Comparison of ENCODE assay signal across 10 cellular contexts in the genomic region with DNA sequence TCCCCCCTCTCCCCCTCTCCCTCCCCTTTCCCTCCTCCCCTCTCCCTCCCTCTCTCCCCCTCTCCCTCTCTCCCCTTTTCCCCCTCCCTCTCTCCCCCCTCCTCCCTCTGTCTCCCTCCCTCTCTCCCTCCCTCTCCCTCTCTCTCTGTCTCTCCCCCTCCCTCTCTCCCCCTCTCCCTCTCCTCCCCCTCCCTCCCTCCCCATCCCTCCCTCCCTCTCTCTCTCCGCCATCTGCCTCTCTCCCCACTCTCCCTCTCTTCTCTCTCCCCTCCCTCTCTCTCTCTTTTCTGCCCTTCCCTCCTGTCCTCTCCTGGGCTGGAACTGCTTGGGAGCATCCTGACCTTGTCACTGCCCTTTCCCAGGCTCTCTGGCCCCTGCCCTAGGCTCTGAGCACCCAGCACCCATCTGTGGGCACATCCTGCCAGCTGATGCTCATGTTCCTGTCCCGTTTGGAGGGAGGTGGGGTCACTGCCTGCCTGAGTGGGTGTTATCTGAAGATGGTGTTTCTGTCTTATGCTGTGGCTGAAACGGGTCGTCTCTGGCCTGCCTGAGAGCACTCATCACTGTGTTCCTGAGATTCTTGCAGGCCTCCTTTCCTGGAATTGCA. TPM values are rescaled to one million over a fixed set of nuclear protein-coding genes. Genes with fewer than 3 reads are reported as not detected.
DNase-seq lines count a peak whose midpoint lies in the region; ATAC-seq and TF ChIP-seq lines count a peak whose summit lies in the region.
"Had no signal": no experiment of that assay in that cellular context is flagged by ENCODE, and none has a peak within 500 bp of the region (broad histone marks: within the 10 kb centered on the region; RNA-seq: fewer than 3 reads in every experiment).

No MANE protein-coding gene starts in this region.

- H3K4me3 Mint-ChIP-seq in activated CD4-positive, alpha-beta memory T cell treated with anti-CD3 and anti-CD28 coated beads for 36 hours: no peak overlapping the region
- no peak overlapping the region for H3K4me3 Mint-ChIP-seq in activated CD4-positive, alpha-beta memory T cell treated with anti-CD3 and anti-CD28 coated beads, Interleukin-2, amount 10 ng/mL, durations not matched to agents 7 days and 5 days
- peak overlapping the region; percentile 15 for H3K4me3 Mint-ChIP-seq in activated B cell treated with CpG ODN at 0.5 μM for 24 hours
- peak overlapping the region in 1 of 2 donors; percentile 69 for H3K4me3 Mint-ChIP-seq in stimulated activated naive B cell treated with anti-CD40 and anti-IgM and Interleukin-4, amounts not matched to agents 10 μg/mL and 1 μg/mL and 100 μg/mL, for 72 hours

- CTCF ChIA-PET in activated CD4-positive, alpha-beta memory T cell treated with anti-CD3 and anti-CD28 coated beads for 36 hours (lab: Charles Lee): interaction anchor here (1.4 to 2.9 kb wide), 8 partner anchors 9 to 181 kb away, joined by 3 to 30 read pairs (median 7); a partner anchor contains a TSS
- CTCF ChIA-PET in activated CD4-positive, alpha-beta memory T cell treated with anti-CD3 and anti-CD28 coated beads, Interleukin-2, amount 10 ng/mL, durations not matched to agents 7 days and 5 days (lab: Charles Lee): interaction anchor here (0.6 to 2.5 kb wide), 15 partner anchors 8 to 493 kb away, joined by 3 to 13 read pairs (median 4); a partner anchor contains a TSS
- CTCF ChIA-PET in activated B cell treated with CpG ODN at 0.5 μM for 24 hours (lab: Charles Lee): interaction anchor here (0.7 to 2.1 kb wide), 3 partner anchors 109 to 181 kb away, joined by 4 to 17 read pairs (median 11); a partner anchor contains a TSS

- peak overlapping the region; percentile 58 for H3K27ac Mint-ChIP-seq in activated CD4-positive, alpha-beta memory T cell treated with anti-CD3 and anti-CD28 coated beads for 36 hours
- no peak overlapping the region for H3K27ac Mint-ChIP-seq in activated CD4-positive, alpha-beta memory T cell treated with anti-CD3 and anti-CD28 coated beads, Interleukin-2, amount 10 ng/mL, durations not matched to agents 7 days and 5 days
- H3K27ac Mint-ChIP-seq in activated B cell treated with CpG ODN at 0.5 μM for 24 hours: no peak overlapping the region
- peak overlapping the region; percentile 91 for H3K27ac Mint-ChIP-seq in stimulated activated naive B cell treated with anti-CD40 and anti-IgM and Interleukin-4, amounts not matched to agents 10 μg/mL and 1 μg/mL and 100 μg/mL, for 72 hours

- peak; percentile 36 for DNase-seq in activated CD4-positive, alpha-beta memory T cell treated with anti-CD3 and anti-CD28 coated beads for 36 hours
- DNase-seq in activated CD4-positive, alpha-beta memory T cell treated with anti-CD3 and anti-CD28 coated beads, Interleukin-2, amount 10 ng/mL, durations not matched to agents 7 days and 5 days: no peak
- no peak for DNase-seq in activated B cell treated with CpG ODN at 0.5 μM for 24 hours
- peak; percentile 48 for DNase-seq in left lobe of liver (ENCODE audit: low spot score)
- no peak for DNase-seq in stimulated activated naive B cell treated with anti-CD40 and anti-IgM and Interleukin-4, amounts not matched to agents 10 μg/mL and 1 μg/mL and 100 μg/mL, for 72 hours
- DNase-seq in EL: no peak
- DNase-seq in NCI-H187 treated with DMSO at 0.1 percent for 48 hours (lab: John Stamatoyannopoulos, UW): no peak
- DNase-seq in NK-92 treated with Interleukin-12 subunit alpha and Interleukin-12 subunit beta, amount 100 ng/mL, for 24 hours (lab: John Stamatoyannopoulos, UW): no peak
- DNase-seq: T1000 had no signal

- intact Hi-C loops in activated CD4-positive, alpha-beta memory T cell treated with anti-CD3 and anti-CD28 coated beads for 36 hours (cut with micrococcal nuclease): loop anchor here (1.0 to 5.0 kb wide), 4 partner anchors 40 to 313 kb away; a partner anchor contains a TSS
- intact Hi-C loops in activated B cell treated with CpG ODN at 0.5 μM for 24 hours (cut with micrococcal nuclease): loop anchor here (5.0 to 10.0 kb wide), 4 partner anchors 43 to 358 kb away; no protein-coding TSS in a partner anchor

- TF ChIP-seq CTCF in activated B cell treated with CpG ODN at 0.5 μM for 24 hours (IDR thresholded peaks at IDR 0.05): no peak

- peaks cover 11% of the 10 kb centered on the region for H3K4me1 Mint-ChIP-seq in activated CD4-positive, alpha-beta memory T cell treated with anti-CD3 and anti-CD28 coated beads for 36 hours (ENCODE audit: low read depth)
- peaks cover 14% of the 10 kb centered on the region for H3K4me1 Mint-ChIP-seq in activated CD4-positive, alpha-beta memory T cell treated with anti-CD3 and anti-CD28 coated beads, Interleukin-2, amount 10 ng/mL, durations not matched to agents 7 days and 5 days
- H3K4me1 Mint-ChIP-seq in activated B cell treated with CpG ODN at 0.5 μM for 24 hours: peaks cover 5% of the 10 kb centered on the region
- peaks cover 3 to 7% of the 10 kb centered on the region in 2 donors for H3K4me1 Mint-ChIP-seq in stimulated activated naive B cell treated with anti-CD40 and anti-IgM and Interleukin-4, amounts not matched to agents 10 μg/mL and 1 μg/mL and 100 μg/mL, for 72 hours

- no peaks in the 10 kb centered on the region for H3K36me3 Mint-ChIP-seq in activated CD4-positive, alpha-beta memory T cell treated with anti-CD3 and anti-CD28 coated beads for 36 hours
- no peaks in the 10 kb centered on the region for H3K36me3 Mint-ChIP-seq in activated CD4-positive, alpha-beta memory T cell treated with anti-CD3 and anti-CD28 coated beads, Interleukin-2, amount 10 ng/mL, durations not matched to agents 7 days and 5 days (ENCODE audit: low read depth)
- H3K36me3 Mint-ChIP-seq in activated B cell treated with CpG ODN at 0.5 μM for 24 hours (ENCODE audit: low read depth): no peaks in the 10 kb centered on the region
- peaks cover 0 to 2% of the 10 kb centered on the region in 2 donors for H3K36me3 Mint-ChIP-seq in stimulated activated naive B cell treated with anti-CD40 and anti-IgM and Interleukin-4, amounts not matched to agents 10 μg/mL and 1 μg/mL and 100 μg/mL, for 72 hours

- POLR2A ChIA-PET in activated CD4-positive, alpha-beta memory T cell treated with anti-CD3 and anti-CD28 coated beads for 36 hours (lab: Charles Lee): interaction anchor here (0.7 to 1.4 kb wide), 2 partner anchors 171 to 264 kb away, joined by 3 to 6 read pairs; no protein-coding TSS in a partner anchor
- POLR2A ChIA-PET in activated CD4-positive, alpha-beta memory T cell treated with anti-CD3 and anti-CD28 coated beads, Interleukin-2, amount 10 ng/mL, durations not matched to agents 7 days and 5 days (lab: Charles Lee): interaction anchor here (1.4 to 1.8 kb wide), 5 partner anchors 84 to 490 kb away, joined by 5 to 9 read pairs (median 6); a partner anchor contains a TSS
- POLR2A ChIA-PET in activated B cell treated with CpG ODN at 0.5 μM for 24 hours (lab: Charles Lee): interaction anchor here (1.6 kb wide), 1 partner anchor 141 kb away, joined by 11 read pairs; a partner anchor contains a TSS

- no peaks in the 10 kb centered on the region for H3K27me3 Mint-ChIP-seq in activated CD4-positive, alpha-beta memory T cell treated with anti-CD3 and anti-CD28 coated beads for 36 hours
- no peaks in the 10 kb centered on the region for H3K27me3 Mint-ChIP-seq in activated CD4-positive, alpha-beta memory T cell treated with anti-CD3 and anti-CD28 coated beads, Interleukin-2, amount 10 ng/mL, durations not matched to agents 7 days and 5 days
- no peaks in the 10 kb centered on the region for H3K27me3 Mint-ChIP-seq in activated B cell treated with CpG ODN at 0.5 μM for 24 hours
- H3K27me3 Mint-ChIP-seq in stimulated activated naive B cell treated with anti-CD40 and anti-IgM and Interleukin-4, amounts not matched to agents 10 μg/mL and 1 μg/mL and 100 μg/mL, for 72 hours: peaks cover 3 to 7% of the 10 kb centered on the region in 2 donors

- peaks cover 5% of the 10 kb centered on the region for H3K9me3 Mint-ChIP-seq in activated CD4-positive, alpha-beta memory T cell treated with anti-CD3 and anti-CD28 coated beads for 36 hours
- no peaks in the 10 kb centered on the region for H3K9me3 Mint-ChIP-seq in activated CD4-positive, alpha-beta memory T cell treated with anti-CD3 and anti-CD28 coated beads, Interleukin-2, amount 10 ng/mL, durations not matched to agents 7 days and 5 days
- H3K9me3 Mint-ChIP-seq in activated B cell treated with CpG ODN at 0.5 μM for 24 hours: no peaks in the 10 kb centered on the region
- H3K9me3 Mint-ChIP-seq in stimulated activated naive B cell treated with anti-CD40 and anti-IgM and Interleukin-4, amounts not matched to agents 10 μg/mL and 1 μg/mL and 100 μg/mL, for 72 hours: no peaks in the 10 kb centered on the region

- ATAC-seq in activated B cell treated with CpG ODN at 0.5 μM for 24 hours (ENCODE audit: low read depth): no peak
- peak; percentile 8 for ATAC-seq in left lobe of liver
- ATAC-seq in stimulated activated naive B cell treated with anti-CD40 and anti-IgM and Interleukin-4, amounts not matched to agents 10 μg/mL and 1 μg/mL and 100 μg/mL, for 72 hours (replicated peaks): no peak

RNA-seq across cellular contexts. Expression of a gene that starts 10.8 kb away (rescaled TPM):
- under 1 TPM in 1 of 2 experiments, not detected in 1; 0.22 TPM for total RNA-seq in activated CD4-positive, alpha-beta memory T cell treated with anti-CD3 and anti-CD28 coated beads for 36 hours
- under 1 TPM in 1 of 2 experiments, not detected in 1; 0.18 TPM for total RNA-seq in activated CD4-positive, alpha-beta memory T cell treated with anti-CD3 and anti-CD28 coated beads, Interleukin-2, amount 10 ng/mL, durations not matched to agents 7 days and 5 days
- total RNA-seq in activated B cell treated with CpG ODN at 0.5 μM for 24 hours (0.69 and 0.73 TPM in 2 replicates), left lobe of liver (668 TPM)
- total RNA-seq: suprapubic skin had no signal

RNA-seq across cellular contexts. Expression of a gene that starts 39.7 kb away (rescaled TPM):
- total RNA-seq in activated CD4-positive, alpha-beta memory T cell treated with anti-CD3 and anti-CD28 coated beads for 36 hours: 1 to 10 TPM; 5.7 to 6.7 TPM
- 1 to 10 TPM; 4.2 to 4.4 TPM for total RNA-seq in activated CD4-positive, alpha-beta memory T cell treated with anti-CD3 and anti-CD28 coated beads, Interleukin-2, amount 10 ng/mL, durations not matched to agents 7 days and 5 days
- total RNA-seq in activated B cell treated with CpG ODN at 0.5 μM for 24 hours (7.5 and 7.9 TPM in 2 replicates), left lobe of liver (0.40 TPM)

RNA-seq across cellular contexts. Expression of a gene that starts 46.7 kb away (rescaled TPM):
- total RNA-seq in activated CD4-positive, alpha-beta memory T cell treated with anti-CD3 and anti-CD28 coated beads for 36 hours: 1 to 10 TPM; 4.3 to 4.8 TPM
- 1 to 10 TPM; 1.1 to 1.6 TPM for total RNA-seq in activated CD4-positive, alpha-beta memory T cell treated with anti-CD3 and anti-CD28 coated beads, Interleukin-2, amount 10 ng/mL, durations not matched to agents 7 days and 5 days
- total RNA-seq in activated B cell treated with CpG ODN at 0.5 μM for 24 hours (0.40 and 1.4 TPM in 2 replicates), left lobe of liver (34.9 TPM)

Comparison
In these comparisons a context has a peak if more than half of its experiments do, and no peak if none do; other contexts are left out.
1. DNase-seq: peak in activated CD4-positive, alpha-beta memory T cell treated with anti-CD3 and anti-CD28 coated beads for 36 hours (single experiment) and left lobe of liver (single experiment); none in activated CD4-positive, alpha-beta memory T cell treated with anti-CD3 and anti-CD28 coated beads, Interleukin-2, amount 10 ng/mL, durations not matched to agents 7 days and 5 days (single experiment), activated B cell treated with CpG ODN at 0.5 μM for 24 hours (single experiment), stimulated activated naive B cell treated with anti-CD40 and anti-IgM and Interleukin-4, amounts not matched to agents 10 μg/mL and 1 μg/mL and 100 μg/mL, for 72 hours (single experiment), EL (single experiment), NCI-H187 treated with DMSO at 0.1 percent for 48 hours (single experiment) and NK-92 treated with Interleukin-12 subunit alpha and Interleukin-12 subunit beta, amount 100 ng/mL, for 24 hours (single experiment).
2. H3K27ac Mint-ChIP-seq: peak in activated CD4-positive, alpha-beta memory T cell treated with anti-CD3 and anti-CD28 coated beads for 36 hours (single experiment) and stimulated activated naive B cell treated with anti-CD40 and anti-IgM and Interleukin-4, amounts not matched to agents 10 μg/mL and 1 μg/mL and 100 μg/mL, for 72 hours (single experiment); none in activated CD4-positive, alpha-beta memory T cell treated with anti-CD3 and anti-CD28 coated beads, Interleukin-2, amount 10 ng/mL, durations not matched to agents 7 days and 5 days (single experiment) and activated B cell treated with CpG ODN at 0.5 μM for 24 hours (single experiment).
3. RNA of a gene that starts 10.8 kb away (total RNA-seq): 668 TPM in left lobe of liver (single experiment); 0.69 to 0.73 TPM in activated B cell treated with CpG ODN at 0.5 μM for 24 hours, 0.22 TPM in activated CD4-positive, alpha-beta memory T cell treated with anti-CD3 and anti-CD28 coated beads for 36 hours and 0.18 TPM in activated CD4-positive, alpha-beta memory T cell treated with anti-CD3 and anti-CD28 coated beads, Interleukin-2, amount 10 ng/mL, durations not matched to agents 7 days and 5 days; every median in the first group is over 100 times any median in the second.